ENCODE assay signal across 10 cellular contexts in the genomic region with DNA sequence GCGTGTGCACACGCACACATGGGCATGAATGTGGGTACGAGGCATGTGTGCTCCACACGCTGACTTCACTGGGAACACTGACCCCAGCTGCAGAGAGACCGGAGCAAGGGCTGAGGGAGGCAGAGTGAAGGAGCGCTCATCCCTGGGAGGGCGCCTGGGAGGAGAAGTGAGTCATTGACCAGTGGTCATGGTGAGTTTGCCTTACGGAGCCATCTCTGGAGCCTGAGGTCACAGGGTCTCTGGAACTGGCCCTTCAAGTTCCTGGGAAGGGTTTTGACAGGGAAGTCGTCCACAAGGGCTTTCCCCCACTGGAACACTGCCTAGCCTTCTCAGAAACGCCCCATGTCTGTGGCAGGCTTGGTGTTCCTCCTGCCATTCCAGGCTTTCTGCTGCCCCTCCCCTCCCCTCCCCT. TPM values are rescaled to one million over a fixed set of nuclear protein-coding genes. Genes with fewer than 3 reads are reported as not detected.
A peak's percentile ranks its signal among the peaks of the same experiment; 100 is the strongest.
DNase-seq lines count a peak whose midpoint lies in the region; ATAC-seq and TF ChIP-seq lines count a peak whose summit lies in the region.
"Had no signal": no experiment of that assay in that cellular context is flagged by ENCODE, and none has a peak within 500 bp of the region (broad histone marks: within the 10 kb centered on the region; RNA-seq: fewer than 3 reads in every experiment).

No MANE protein-coding gene starts in this region.

- intact Hi-C loops in HCT116 (cut with micrococcal nuclease), result no loop called here
- intact Hi-C loops in testis (cut with DNase I; ENCODE audit: low total_unique reads), result no loop called here

- no peak for TF ChIP-seq RAD21 in HCT116 (IDR thresholded peaks at IDR 0.05; ENCODE audit: low read depth)

- H3K9ac ChIP-seq in HCT116 (ENCODE audit: low read length), result peak overlapping the region; percentile 74

- peak overlapping the region in 1 of 2 experiments; percentile 59; a peak in 2 of 4 replicates for H3K4me3 ChIP-seq in HCT116 (replicated peaks in 1 of 2; ENCODE audit: low read depth in 1 of 2, low read length in 2 of 2)
- no peak overlapping the region for H3K4me3 ChIP-seq in foreskin fibroblast (ENCODE audit: low read depth in 1 of 2, low read length in 2 of 2)
- no peak overlapping the region for H3K4me3 ChIP-seq in testis
- H3K4me3 ChIP-seq: gastroesophageal sphincter had no signal

- H3K27ac Mint-ChIP-seq in stimulated activated effector memory CD8-positive, alpha-beta T cell treated with anti-CD3 and anti-CD28 coated beads, Interleukin-12 subunit alpha, Interleukin-12 subunit beta, amount 100 ng/mL, for 72 hours, result peak overlapping the region; percentile 82

- no peak overlapping the region for H3K4me3 Mint-ChIP-seq in stimulated activated effector memory CD8-positive, alpha-beta T cell treated with anti-CD3 and anti-CD28 coated beads, Interleukin-12 subunit alpha, Interleukin-12 subunit beta, amount 100 ng/mL, for 72 hours

- 85 to 87% methylated on average over 10 of the region's 10 CpGs for WGBS in testis, 2 donors

- peak overlapping the region; percentile 69 for H3K27ac ChIP-seq in HCT116 (ENCODE audit: low read depth, low read length)
- H3K27ac ChIP-seq in testis, result no peak overlapping the region

- H3K27me3 ChIP-seq in HCT116 (ENCODE audit: insufficient read depth, low read length) (no peaks in the 10 kb centered on the region), testis (no peaks in the 10 kb centered on the region)
- H3K27me3 ChIP-seq: gastroesophageal sphincter had no signal

- H3K9me3 ChIP-seq in HCT116 (ENCODE audit: control insufficient read depth in 1 of 2, insufficient read depth in 1 of 2, low read depth in 1 of 2, low read length in 2 of 2) (no peaks in the 10 kb centered on the region), testis (no peaks in the 10 kb centered on the region)
- H3K9me3 ChIP-seq: gastroesophageal sphincter had no signal

- POLR2A ChIA-PET in HCT116 (lab: Charles Lee), result no interaction called here

- H3K36me3 Mint-ChIP-seq in stimulated activated effector memory CD8-positive, alpha-beta T cell treated with anti-CD3 and anti-CD28 coated beads, Interleukin-12 subunit alpha, Interleukin-12 subunit beta, amount 100 ng/mL, for 72 hours, result peaks cover 6% of the 10 kb centered on the region

- TF ChIP-seq POLR2A in HCT116 (IDR thresholded peaks at IDR 0.05; ENCODE audit: borderline replicate concordance, extremely low read depth, insufficient read depth, insufficient read length), result no peak
- no peak for TF ChIP-seq POLR2A in testis (IDR thresholded peaks at IDR 0.05)

- RAD21 ChIA-PET in HCT116 (lab: Charles Lee; ENCODE audit: low non-redundant PET in 1 of 2, low total read pairs in 2 of 2, uncharacterized antibody in 2 of 2, unreplicated experiment in 2 of 2), result no interaction called here

- CTCF ChIA-PET in HCT116 (lab: Charles Lee), result interaction anchor here (1.0 kb wide), 1 partner anchor 15 kb away, joined by 3 read pairs; the partner anchor contains the start of gene RALB

- H2AFZ ChIP-seq in HCT116 (ENCODE audit: low read depth, low read length, poor library complexity, severe bottlenecking), result no peak overlapping the region

- H3K4me2 ChIP-seq in HCT116 (ENCODE audit: low read length), result peak overlapping the region; percentile 97

- no peaks in the 10 kb centered on the region for H4K20me1 ChIP-seq in HCT116 (ENCODE audit: insufficient read depth)

- H3K9me3 Mint-ChIP-seq in stimulated activated effector memory CD8-positive, alpha-beta T cell treated with anti-CD3 and anti-CD28 coated beads, Interleukin-12 subunit alpha, Interleukin-12 subunit beta, amount 100 ng/mL, for 72 hours, result no peaks in the 10 kb centered on the region

- H3K4me1 ChIP-seq in HCT116 (ENCODE audit: control insufficient read depth in 1 of 2, insufficient read depth in 2 of 2, low read length in 2 of 2) (peaks cover 29 to 58% of the 10 kb centered on the region in 2 experiments), testis (peaks cover 5% of the 10 kb centered on the region)

- H3K36me3 ChIP-seq in HCT116 (ENCODE audit: control insufficient read depth in 1 of 2, insufficient read depth in 2 of 2, low read length in 2 of 2) (no peaks in the 10 kb centered on the region), testis (ENCODE audit: low read depth, missing control alignments) (no peaks in the 10 kb centered on the region)
- H3K36me3 ChIP-seq: gastroesophageal sphincter had no signal

- no peaks in the 10 kb centered on the region for H3K79me2 ChIP-seq in HCT116 (ENCODE audit: insufficient read depth, low read length)

- no peaks in the 10 kb centered on the region for H3K9me2 ChIP-seq in HCT116 (ENCODE audit: insufficient read depth)

- DNase-seq in HCT116 (ENCODE audit: low read depth, low spot score), result peak; percentile 63
- DNase-seq in T1000 (lab: John Stamatoyannopoulos, UW), result peak; percentile 8
- peak; percentile 88 to 92 for DNase-seq in foreskin fibroblast
- no peak for DNase-seq in stimulated activated effector memory CD8-positive, alpha-beta T cell treated with anti-CD3 and anti-CD28 coated beads, Interleukin-12 subunit alpha, Interleukin-12 subunit beta, amount 100 ng/mL, for 72 hours (ENCODE audit: low spot score in 2 of 2)
- DNase-seq in testis, result no peak
- no peak for DNase-seq in retina
- DNase-seq: KBM-7; stimulated activated naive CD8-positive, alpha-beta T cell treated with anti-CD3 and anti-CD28 coated beads, Interleukin-15, Interleukin-2, amounts not matched to agents 100 U/mL and 50 U/mL, for 24 hours had no signal

- TF ChIP-seq CTCF in HCT116 (IDR thresholded peaks at IDR 0.05 in 2 of 3, conservative IDR thresholded peaks at IDR 0.05 in 1 of 3; ENCODE audit: borderline replicate concordance in 1 of 3, insufficient read depth in 1 of 3, low read depth in 2 of 3, low read length in 2 of 3) (no peak), foreskin fibroblast (IDR thresholded peaks at IDR 0.05; ENCODE audit: low read depth, low read length) (no peak), testis (IDR thresholded peaks at IDR 0.05) (no peak)

- H3K4me1 Mint-ChIP-seq in stimulated activated effector memory CD8-positive, alpha-beta T cell treated with anti-CD3 and anti-CD28 coated beads, Interleukin-12 subunit alpha, Interleukin-12 subunit beta, amount 100 ng/mL, for 72 hours, result peaks cover 26% of the 10 kb centered on the region

- no TSS peak for BruUV-seq in HCT116 (replicated peaks; lab: Mats Ljungman, UMichigan)

- ATAC-seq in HCT116 (peak; percentile 64), GM19023 (IDR thresholded peaks at IDR 0.05; ENCODE audit: unreplicated experiment) (no peak)
- no peak for ATAC-seq in stimulated activated effector memory CD8-positive, alpha-beta T cell treated with anti-CD3 and anti-CD28 coated beads, Interleukin-12 subunit alpha, Interleukin-12 subunit beta, amount 100 ng/mL, for 72 hours
- ATAC-seq: gastroesophageal sphincter; stimulated activated naive CD8-positive, alpha-beta T cell treated with anti-CD3 and anti-CD28 coated beads, Interleukin-15, Interleukin-2, amounts not matched to agents 100 U/mL and 50 U/mL, for 24 hours had no signal

TF ChIP-seq in HCT116, 20 proteins besides CTCF, POLR2A, EP300 and RAD21:
- TF ChIP-seq SIN3A (IDR thresholded peaks at IDR 0.05; ENCODE audit: low read depth) (no peak), POLR2AphosphoS5 (IDR thresholded peaks at IDR 0.05; ENCODE audit: low read depth, low read length) (peak; percentile 45)

RNA-seq across cellular contexts. Expression of gene TMEM185B, which starts 14.3 kb away (rescaled TPM):
- total RNA-seq in HCT116 (2021; ENCODE audit: unreplicated experiment) (27.1 TPM), testis (10 to 100 TPM; 63.4 to 72.5 TPM)
- polyA plus RNA-seq in HCT116 (2012), result 18.6 and 19.9 TPM in 2 replicates
- 41.2 TPM for polyA plus RNA-seq in testis (ENCODE audit: insufficient read depth, low read depth, low replicate concordance)

RNA-seq across cellular contexts. Expression of gene RALB, which starts 15.2 kb away (rescaled TPM):
- total RNA-seq in HCT116 (2021; ENCODE audit: unreplicated experiment) (42.8 TPM), testis (10 to 100 TPM; 88.7 to 91.6 TPM)
- 47.4 and 60.1 TPM in 2 replicates for polyA plus RNA-seq in HCT116 (2012)
- 69.9 TPM for polyA plus RNA-seq in testis (ENCODE audit: insufficient read depth, low read depth, low replicate concordance)

Comparison
In these comparisons a context has a peak if more than half of its experiments do, and no peak if none do; other contexts are left out.
1. DNase-seq: peak in HCT116 (single experiment), T1000 (single experiment) and foreskin fibroblast (2 of 2); none in stimulated activated effector memory CD8-positive, alpha-beta T cell treated with anti-CD3 and anti-CD28 coated beads, Interleukin-12 subunit alpha, Interleukin-12 subunit beta, amount 100 ng/mL, for 72 hours (0 of 2), testis (single experiment) and retina (single experiment).